ENCODE assay signal across 16 cellular contexts in genomic region chr2:202653890-202654289, GRCh38. TPM values are rescaled to one million over a fixed set of nuclear protein-coding genes. Genes with fewer than 3 reads are reported as not detected.
DNase-seq lines count a peak whose midpoint lies in the region; ATAC-seq and TF ChIP-seq lines count a peak whose summit lies in the region.
"Had no signal": no experiment of that assay in that cellular context is flagged by ENCODE, and none has a peak within 500 bp of the region (broad histone marks: within the 10 kb centered on the region; RNA-seq: fewer than 3 reads in every experiment).

No MANE protein-coding gene starts in this region.

- peaks cover 83% of the 10 kb centered on the region for H3K4me1 Mint-ChIP-seq in activated T-cell treated with anti-CD3 and anti-CD28 coated beads, Interleukin-2, amount 50 U/mL, for 72 hours (ENCODE audit: low read depth)
- peaks cover 76% of the 10 kb centered on the region for H3K4me1 Mint-ChIP-seq in activated naive CD8-positive, alpha-beta T cell treated with anti-CD3 and anti-CD28 coated beads, Interleukin-2, amount 50 U/mL, for 24 hours
- peaks cover 87% of the 10 kb centered on the region for H3K4me1 Mint-ChIP-seq in stimulated activated memory B cell treated with anti-CD40 and anti-IgM and Interleukin-4, amounts not matched to agents 10 μg/mL and 1 μg/mL and 100 μg/mL, for 72 hours

- peak overlapping the region; percentile 13 to 18 for H3K4me3 Mint-ChIP-seq in activated T-cell treated with anti-CD3 and anti-CD28 coated beads, Interleukin-2, amount 50 U/mL, for 72 hours
- H3K4me3 Mint-ChIP-seq in activated naive CD8-positive, alpha-beta T cell treated with anti-CD3 and anti-CD28 coated beads, Interleukin-2, amount 50 U/mL, for 24 hours, result no peak overlapping the region
- no peak overlapping the region for H3K4me3 Mint-ChIP-seq in stimulated activated memory B cell treated with anti-CD40 and anti-IgM and Interleukin-4, amounts not matched to agents 10 μg/mL and 1 μg/mL and 100 μg/mL, for 72 hours

- H3K27me3 Mint-ChIP-seq in activated T-cell treated with anti-CD3 and anti-CD28 coated beads, Interleukin-2, amount 50 U/mL, for 72 hours (ENCODE audit: low read depth), result no peaks in the 10 kb centered on the region
- H3K27me3 Mint-ChIP-seq in activated naive CD8-positive, alpha-beta T cell treated with anti-CD3 and anti-CD28 coated beads, Interleukin-2, amount 50 U/mL, for 24 hours, result no peaks in the 10 kb centered on the region
- H3K27me3 Mint-ChIP-seq in stimulated activated memory B cell treated with anti-CD40 and anti-IgM and Interleukin-4, amounts not matched to agents 10 μg/mL and 1 μg/mL and 100 μg/mL, for 72 hours, result no peaks in the 10 kb centered on the region

- no peaks in the 10 kb centered on the region for H3K27me3 ChIP-seq in stomach

- H3K9me3 ChIP-seq in stomach, result no peaks in the 10 kb centered on the region
- H3K9me3 ChIP-seq: A549 had no signal

- 79 to 83% (median 82%) methylated on average over 4 of the region's 4 CpGs for WGBS in stomach, 5 donors

- H3K4me1 ChIP-seq in stomach, result peaks cover 0 to 6% (median 0%) of the 10 kb centered on the region in 4 donors

- H3K27ac Mint-ChIP-seq in activated T-cell treated with anti-CD3 and anti-CD28 coated beads, Interleukin-2, amount 50 U/mL, for 72 hours, result no peak overlapping the region
- H3K27ac Mint-ChIP-seq in activated naive CD8-positive, alpha-beta T cell treated with anti-CD3 and anti-CD28 coated beads, Interleukin-2, amount 50 U/mL, for 24 hours, result peak overlapping the region; percentile 52
- peak overlapping the region; percentile 3 for H3K27ac Mint-ChIP-seq in stimulated activated memory B cell treated with anti-CD40 and anti-IgM and Interleukin-4, amounts not matched to agents 10 μg/mL and 1 μg/mL and 100 μg/mL, for 72 hours

- no peak overlapping the region for H3K27ac ChIP-seq in stomach
- H3K27ac ChIP-seq: A549 had no signal

- no peaks in the 10 kb centered on the region for H3K9me3 Mint-ChIP-seq in activated T-cell treated with anti-CD3 and anti-CD28 coated beads, Interleukin-2, amount 50 U/mL, for 72 hours
- H3K9me3 Mint-ChIP-seq in activated naive CD8-positive, alpha-beta T cell treated with anti-CD3 and anti-CD28 coated beads, Interleukin-2, amount 50 U/mL, for 24 hours, result no peaks in the 10 kb centered on the region
- no peaks in the 10 kb centered on the region for H3K9me3 Mint-ChIP-seq in stimulated activated memory B cell treated with anti-CD40 and anti-IgM and Interleukin-4, amounts not matched to agents 10 μg/mL and 1 μg/mL and 100 μg/mL, for 72 hours

- no peaks in the 10 kb centered on the region for H3K36me3 Mint-ChIP-seq in activated T-cell treated with anti-CD3 and anti-CD28 coated beads, Interleukin-2, amount 50 U/mL, for 72 hours (ENCODE audit: insufficient read depth in 2 of 2)
- no peaks in the 10 kb centered on the region for H3K36me3 Mint-ChIP-seq in activated naive CD8-positive, alpha-beta T cell treated with anti-CD3 and anti-CD28 coated beads, Interleukin-2, amount 50 U/mL, for 24 hours (ENCODE audit: low read depth)
- H3K36me3 Mint-ChIP-seq in stimulated activated memory B cell treated with anti-CD40 and anti-IgM and Interleukin-4, amounts not matched to agents 10 μg/mL and 1 μg/mL and 100 μg/mL, for 72 hours, result peaks cover 5% of the 10 kb centered on the region

- no peak for DNase-seq in activated T-cell treated with anti-CD3 and anti-CD28 coated beads, Interleukin-2, amount 50 U/mL, for 72 hours
- DNase-seq in activated T-cell treated with anti-CD3 and anti-CD28 coated beads, Interleukin-2, amount 50 U/mL, for 48 hours, result no peak
- DNase-seq in SK-MEL-5 (ENCODE audit: low read depth, low spot score), result peak; percentile 5
- no peak for DNase-seq in activated naive CD8-positive, alpha-beta T cell treated with anti-CD3 and anti-CD28 coated beads, Interleukin-2, amount 50 U/mL, for 24 hours
- DNase-seq in stomach, result no peak
- DNase-seq in AG08395 (ENCODE audit: low spot score), result no peak
- DNase-seq: DMS79 treated with DMSO at 0.1 percent for 48 hours, MV-4-11, NCI-H1436, NCI-H2029 treated with DMSO at 0.1 percent for 48 hours, NCI-H510A, NCI-H82 had no signal

- in situ Hi-C loops in SK-MEL-5 (cut with HindIII; ENCODE audit: low pct_unique_long_range_greater_than_20kb, low sequenced_read_pairs), result no loop called here

- TF ChIP-seq CTCF in stomach (IDR thresholded peaks at IDR 0.05), result no peak

- ATAC-seq in activated T-cell treated with anti-CD3 and anti-CD28 coated beads, Interleukin-2, amount 50 U/mL, for 72 hours (replicated peaks in 1 of 2), result no peak
- no peak for ATAC-seq in activated naive CD8-positive, alpha-beta T cell treated with anti-CD3 and anti-CD28 coated beads, Interleukin-2, amount 50 U/mL, for 24 hours
- no peak for ATAC-seq in stimulated activated memory B cell treated with anti-CD40 and anti-IgM and Interleukin-4, amounts not matched to agents 10 μg/mL and 1 μg/mL and 100 μg/mL, for 72 hours
- ATAC-seq in HG03457 (IDR thresholded peaks at IDR 0.05; ENCODE audit: unreplicated experiment), result no peak
- ATAC-seq: A549, Panc1 had no signal

- no peaks in the 10 kb centered on the region for H3K36me3 ChIP-seq in stomach

- no peak for TF ChIP-seq POLR2A in stomach (IDR thresholded peaks at IDR 0.05)

- no peak overlapping the region for H3K4me3 ChIP-seq in stomach
- H3K4me3 ChIP-seq: A549 had no signal

- intact Hi-C loops in stomach (cut with DNase I; ENCODE audit: low total_unique reads), result no loop called here

- TF ChIP-seq EP300 in stomach (IDR thresholded peaks at IDR 0.05), result no peak

RNA-seq across cellular contexts. Expression of gene FAM117B, which starts 19.1 kb away (rescaled TPM):
- 10 to 100 TPM; 11.4 to 16.7 TPM for total RNA-seq in activated T-cell treated with anti-CD3 and anti-CD28 coated beads, Interleukin-2, amount 50 U/mL, for 72 hours
- total RNA-seq in SK-MEL-5 (2014; rRNA removed; shearing (Covaris generic)), result 2.4 and 3.7 TPM in 2 replicates
- 4.1 and 4.9 TPM in 2 replicates for polyA plus RNA-seq in SK-MEL-5 (2015; cell fraction: cytosol; rRNA removed)
- 1.6 and 3.1 TPM in 2 replicates for polyA plus RNA-seq in SK-MEL-5 (2015; cell fraction: nucleus; rRNA removed)
- total RNA-seq in stomach, result 10 to 100 TPM; 11.4 to 49.8 (median 17.5) TPM
- 1 to 10 TPM; 1.9 to 2.9 (median 2.1) TPM for polyA plus RNA-seq in stomach

Comparison
In these comparisons a context has a peak if more than half of its experiments do, and no peak if none do; other contexts are left out.
1. H3K4me3 Mint-ChIP-seq: peak in activated T-cell treated with anti-CD3 and anti-CD28 coated beads, Interleukin-2, amount 50 U/mL, for 72 hours (2 of 2); none in activated naive CD8-positive, alpha-beta T cell treated with anti-CD3 and anti-CD28 coated beads, Interleukin-2, amount 50 U/mL, for 24 hours (single experiment) and stimulated activated memory B cell treated with anti-CD40 and anti-IgM and Interleukin-4, amounts not matched to agents 10 μg/mL and 1 μg/mL and 100 μg/mL, for 72 hours (single experiment).